20 cellular contexts compared by ENCODE assay signal in genomic region chr17:16158721-16159120, GRCh38.
"Had no signal": no experiment of that assay in that cellular context is flagged by ENCODE, and none has a peak within 500 bp of the region (broad histone marks: within the 10 kb centered on the region; RNA-seq: fewer than 3 reads in every experiment).

No MANE protein-coding gene starts in this region.

- H3K27ac Mint-ChIP-seq: activated CD8-positive, alpha-beta T cell treated with anti-CD3 and anti-CD28 coated beads for 36 hours; activated naive CD4-positive, alpha-beta T cell treated with anti-CD3 and anti-CD28 coated beads, Interleukin-2, amount 50 U/mL, for 24 hours; T-cell had no signal

- H3K9me3 Mint-ChIP-seq: activated CD8-positive, alpha-beta T cell treated with anti-CD3 and anti-CD28 coated beads for 36 hours; activated naive CD4-positive, alpha-beta T cell treated with anti-CD3 and anti-CD28 coated beads, Interleukin-2, amount 50 U/mL, for 24 hours; naive thymus-derived CD8-positive, alpha-beta T cell; T-cell had no signal

- H3K27ac ChIP-seq: adrenal gland, body of pancreas, coronary artery, suprapubic skin had no signal

- H3K4me3 ChIP-seq: adrenal gland, body of pancreas, coronary artery, suprapubic skin had no signal

- FAIRE-seq: keratinocyte had no signal

- H3K9me3 ChIP-seq: adrenal gland, body of pancreas, suprapubic skin had no signal

- H3K27me3 ChIP-seq: adrenal gland, body of pancreas, suprapubic skin had no signal

- H3K4me3 Mint-ChIP-seq: activated CD8-positive, alpha-beta T cell treated with anti-CD3 and anti-CD28 coated beads for 36 hours; activated naive CD4-positive, alpha-beta T cell treated with anti-CD3 and anti-CD28 coated beads, Interleukin-2, amount 50 U/mL, for 24 hours; naive thymus-derived CD8-positive, alpha-beta T cell; T-cell had no signal

- H3K4me1 ChIP-seq: adrenal gland, body of pancreas had no signal

- H3K27me3 Mint-ChIP-seq: activated CD8-positive, alpha-beta T cell treated with anti-CD3 and anti-CD28 coated beads for 36 hours; activated naive CD4-positive, alpha-beta T cell treated with anti-CD3 and anti-CD28 coated beads, Interleukin-2, amount 50 U/mL, for 24 hours; naive thymus-derived CD8-positive, alpha-beta T cell; T-cell had no signal

- DNase-seq: activated CD4-positive, alpha-beta T cell treated with anti-CD3 and anti-CD28 coated beads for 48 hours; activated CD8-positive, alpha-beta T cell treated with anti-CD3 and anti-CD28 coated beads for 36 hours; activated effector memory CD4-positive, alpha-beta T cell treated with anti-CD3 and anti-CD28 coated beads, Interleukin-2, amount 50 U/mL, for 16 hours; activated T-cell treated with anti-CD3 and anti-CD28 coated beads, Interleukin-2, amount 50 U/mL, for 48 hours; adrenal gland; body of pancreas; central memory CD4-positive, alpha-beta T cell; mammary epithelial cell; naive thymus-derived CD8-positive, alpha-beta T cell; posterior cingulate gyrus; stimulated activated CD4-positive, alpha-beta T cell treated with anti-CD3 and anti-CD28 coated beads, Interleukin-15, amount 100 ng/mL, for 24 hours; stimulated activated CD4-positive, alpha-beta T cell treated with anti-CD3 and anti-CD28 coated beads, Interleukin-4, amount 100 ng/mL, for 1 hour; stimulated activated naive CD4-positive, alpha-beta T cell; T-cell; T-helper 9 cell; trophoblast cell had no signal
